Comparison of ENCODE assay signal across 23 cellular contexts in the genomic region with DNA sequence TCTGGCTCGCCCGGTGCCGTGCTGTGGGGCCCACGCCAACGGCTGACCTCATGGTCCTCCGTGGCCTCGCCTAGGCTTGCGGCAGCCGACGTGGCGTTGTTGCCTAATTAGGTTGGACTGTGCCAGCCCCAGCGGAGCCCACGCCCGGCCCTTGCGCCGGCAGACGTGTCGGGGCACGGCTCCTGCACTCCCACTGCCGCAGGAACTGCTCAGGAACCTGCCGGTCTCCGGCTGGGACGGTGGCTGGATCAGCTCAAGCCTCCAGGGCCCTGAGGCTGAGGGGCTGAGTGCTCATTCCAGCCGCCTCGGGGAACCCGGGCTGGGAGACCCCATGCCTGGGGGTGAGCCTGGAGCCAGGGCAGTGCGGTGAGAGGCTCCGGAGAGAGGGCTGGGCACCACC. TPM values are rescaled to one million over a fixed set of nuclear protein-coding genes. Genes with fewer than 3 reads are reported as not detected.
DNase-seq lines count a peak whose midpoint lies in the region; ATAC-seq and TF ChIP-seq lines count a peak whose summit lies in the region.
"Had no signal": no experiment of that assay in that cellular context is flagged by ENCODE, and none has a peak within 500 bp of the region (broad histone marks: within the 10 kb centered on the region; RNA-seq: fewer than 3 reads in every experiment).

No MANE protein-coding gene starts in this region.

- peaks cover 6% of the 10 kb centered on the region for H3K9me3 Mint-ChIP-seq in T-helper 2 cell treated with Interferon-gamma antibody and Interleukin-4, amounts not matched to agents 5 μg/mL and 100 μg/mL, for 36 hours

- H3K4me3 ChIP-seq in BLaER1 treated with 17β-estradiol and CSF1 and Interleukin-3, amounts not matched to agents 10 nM and 100 nM: no peak overlapping the region
- H3K4me3 ChIP-seq in breast epithelium: peak overlapping the region in 2 of 3 donors; percentile 41 to 57
- H3K4me3 ChIP-seq in esophagus squamous epithelium: peak overlapping the region; percentile 36 to 57 (median 42)
- peak overlapping the region; percentile 49 for H3K4me3 ChIP-seq in suprapubic skin
- H3K4me3 ChIP-seq: GM23338, HAP-1, SJCRH30 had no signal

- H3K4me2 ChIP-seq in BLaER1 treated with 17β-estradiol and CSF1 and Interleukin-3, amounts not matched to agents 10 nM and 100 nM: peak overlapping the region in 9 of 11 experiments; percentile 60 to 95 (median 82); a peak in 16 of 22 replicates
- H3K4me2 ChIP-seq: GM23338 had no signal

- H3K9ac ChIP-seq in BLaER1 treated with 17β-estradiol and CSF1 and Interleukin-3, amounts not matched to agents 10 nM and 100 nM: peak overlapping the region in 8 of 11 experiments; percentile 41 to 81 (median 72); a peak in 10 of 22 replicates

- H3K27me3 Mint-ChIP-seq in T-helper 2 cell treated with Interferon-gamma antibody and Interleukin-4, amounts not matched to agents 5 μg/mL and 100 μg/mL, for 36 hours (ENCODE audit: low read depth): no peaks in the 10 kb centered on the region

- H3K4me1 Mint-ChIP-seq in T-helper 2 cell treated with Interferon-gamma antibody and Interleukin-4, amounts not matched to agents 5 μg/mL and 100 μg/mL, for 36 hours (ENCODE audit: low read depth): no peaks in the 10 kb centered on the region
- H3K4me1 Mint-ChIP-seq: GM23338 had no signal

- peaks cover 2 to 14% (median 8%) of the 10 kb centered on the region in 11 experiments; a peak in 15 of 22 replicates for H3K27me3 ChIP-seq in BLaER1 treated with 17β-estradiol and CSF1 and Interleukin-3, amounts not matched to agents 10 nM and 100 nM
- H3K27me3 ChIP-seq in breast epithelium: peaks cover 0 to 37% of the 10 kb centered on the region in 2 donors
- H3K27me3 ChIP-seq in esophagus squamous epithelium: peaks cover 0 to 78% (median 0%) of the 10 kb centered on the region in 4 donors
- peaks cover 40% of the 10 kb centered on the region for H3K27me3 ChIP-seq in suprapubic skin

- TF ChIP-seq POLR2A in breast epithelium (IDR thresholded peaks at IDR 0.05) (no peak), esophagus squamous epithelium (IDR thresholded peaks at IDR 0.05) (peak in 2 of 4 donors; percentile 55 to 58), suprapubic skin (IDR thresholded peaks at IDR 0.05) (no peak)

- peaks cover 1% of the 10 kb centered on the region for H3K36me3 Mint-ChIP-seq in T-helper 2 cell treated with Interferon-gamma antibody and Interleukin-4, amounts not matched to agents 5 μg/mL and 100 μg/mL, for 36 hours (ENCODE audit: low read depth)

- no CpG with 5 or more reads among the region's 28 CpGs for WGBS in esophagus squamous epithelium, 2 donors
- WGBS in suprapubic skin: 44% methylated on average over 7 of the region's 28 CpGs

- peaks cover 0 to 10% (median 2%) of the 10 kb centered on the region in 11 experiments; a peak in 9 of 22 replicates for H3K9me3 ChIP-seq in BLaER1 treated with 17β-estradiol and CSF1 and Interleukin-3, amounts not matched to agents 10 nM and 100 nM (replicated peaks in 1 of 11)
- H3K9me3 ChIP-seq in breast epithelium (peaks cover 0 to 12% of the 10 kb centered on the region in 2 donors), esophagus squamous epithelium (peaks cover 0 to 11% (median 5%) of the 10 kb centered on the region in 3 donors), suprapubic skin (no peaks in the 10 kb centered on the region)

- intact Hi-C loops in breast epithelium (cut with DNase I; ENCODE audit: low total_unique reads): no loop called here
- intact Hi-C loops in esophagus squamous epithelium (cut with DNase I): no loop called here

- H4K20me1 ChIP-seq in BLaER1 treated with 17β-estradiol and CSF1 and Interleukin-3, amounts not matched to agents 10 nM and 100 nM: peaks cover 0 to 13% (median 0%) of the 10 kb centered on the region in 11 experiments; a peak in 6 of 22 replicates

- no peak for TF ChIP-seq EP300 in suprapubic skin (IDR thresholded peaks at IDR 0.05)

- H3K27ac Mint-ChIP-seq in T-helper 2 cell treated with Interferon-gamma antibody and Interleukin-4, amounts not matched to agents 5 μg/mL and 100 μg/mL, for 36 hours: no peak overlapping the region
- H3K27ac Mint-ChIP-seq: GM23338 had no signal

- H3K4me3 Mint-ChIP-seq in T-helper 2 cell treated with Interferon-gamma antibody and Interleukin-4, amounts not matched to agents 5 μg/mL and 100 μg/mL, for 36 hours: no peak overlapping the region
- H3K4me3 Mint-ChIP-seq: GM23338 had no signal

- no peaks in the 10 kb centered on the region for H3K36me3 ChIP-seq in BLaER1 treated with 17β-estradiol and CSF1 and Interleukin-3, amounts not matched to agents 10 nM and 100 nM
- H3K36me3 ChIP-seq in breast epithelium (no peaks in the 10 kb centered on the region), esophagus squamous epithelium (peaks cover 0 to 12% (median 0%) of the 10 kb centered on the region in 3 donors), suprapubic skin (no peaks in the 10 kb centered on the region)
- H3K36me3 ChIP-seq: HAP-1, SJCRH30 had no signal

- DNase-seq in breast epithelium (ENCODE audit: low spot score in 2 of 2) (peak in 1 of 2 donors; percentile 70), esophagus squamous epithelium (lab: John Stamatoyannopoulos, UW) (no peak), suprapubic skin (ENCODE audit: low spot score in 2 of 2) (no peak), foreskin melanocyte (no peak), UCSD-AML1 (lab: John Stamatoyannopoulos, UW; ENCODE audit: unreplicated experiment) (no peak)
- DNase-seq in T-helper 2 cell treated with Interferon-gamma antibody and Interleukin-4, amounts not matched to agents 5 μg/mL and 100 μg/mL, for 36 hours (ENCODE audit: low spot score): no peak
- DNase-seq: DMS79 treated with DMSO at 0.1 percent for 48 hours, KG1, NCI-H1105, NCI-H146, NCI-H2029 treated with DMSO at 0.1 percent for 48 hours, NCI-H2171, NCI-H345, NCI-H524, NCI-H774, SJCRH30 had no signal

- ATAC-seq in HG02642 (IDR thresholded peaks at IDR 0.05; ENCODE audit: poor library complexity, unreplicated experiment): no peak
- ATAC-seq: GM23338, Panc1 had no signal

- TF ChIP-seq CTCF in breast epithelium (IDR thresholded peaks at IDR 0.05): no peak
- TF ChIP-seq CTCF in esophagus squamous epithelium (IDR thresholded peaks at IDR 0.05): no peak
- no peak for TF ChIP-seq CTCF in suprapubic skin (IDR thresholded peaks at IDR 0.05)

- peak overlapping the region in 8 of 11 experiments; percentile 63 to 94 (median 88); a peak in 17 of 22 replicates for H3K27ac ChIP-seq in BLaER1 treated with 17β-estradiol and CSF1 and Interleukin-3, amounts not matched to agents 10 nM and 100 nM
- H3K27ac ChIP-seq in breast epithelium (peak overlapping the region; percentile 56 to 83), esophagus squamous epithelium (peak overlapping the region; percentile 73 to 91 (median 88)), suprapubic skin (peak overlapping the region; percentile 81)
- H3K27ac ChIP-seq: HL-60, SJCRH30 had no signal

- peaks cover 0 to 94% (median 70%) of the 10 kb centered on the region in 10 experiments; a peak in 17 of 20 replicates for H3K4me1 ChIP-seq in BLaER1 treated with 17β-estradiol and CSF1 and Interleukin-3, amounts not matched to agents 10 nM and 100 nM
- H3K4me1 ChIP-seq in breast epithelium (no peaks in the 10 kb centered on the region), esophagus squamous epithelium (peaks cover 18 to 59% (median 22%) of the 10 kb centered on the region in 3 donors), suprapubic skin (peaks cover 43% of the 10 kb centered on the region)
- H3K4me1 ChIP-seq: HAP-1, SJCRH30 had no signal

RNA-seq across cellular contexts. Expression of a gene that starts 16.1 kb away (rescaled TPM):
- total RNA-seq in breast epithelium (10 to 100 TPM; 23.3 to 37.4 (median 24.1) TPM), esophagus squamous epithelium (10 to 100 TPM; 23.2 to 33.2 (median 27.2) TPM), suprapubic skin (10 to 100 TPM; 16.2 to 39.2 (median 27.3) TPM)

RNA-seq across cellular contexts. Expression of a gene that starts 36.8 kb away (rescaled TPM):
- total RNA-seq in breast epithelium: 10 to 100 TPM; 58.3 to 75.1 (median 70.4) TPM
- 100 to 1,000 TPM in 1 of 4 donors, 10 to 100 TPM in 3; 63.3 to 136 (median 75.7) TPM for total RNA-seq in esophagus squamous epithelium
- total RNA-seq in suprapubic skin: 10 to 100 TPM; 56.9 to 86.5 (median 81.4) TPM

RNA-seq across cellular contexts. Expression of a gene that starts 37.1 kb away (rescaled TPM):
- total RNA-seq in breast epithelium (10 to 100 TPM in 2 of 3 donors, 1 to 10 TPM in 1; 4.0 to 18.1 (median 17.7) TPM), esophagus squamous epithelium (10 to 100 TPM in 1 of 4 donors, 1 to 10 TPM in 3; 6.7 to 10.8 (median 7.0) TPM), suprapubic skin (10 to 100 TPM in 2 of 4 donors, 1 to 10 TPM in 2; 5.7 to 13.4 (median 8.5) TPM)

RNA-seq across cellular contexts. Expression of a gene that starts 47.6 kb away (rescaled TPM):
- total RNA-seq in breast epithelium (10 to 100 TPM in 2 of 3 donors, under 1 TPM in 1; 0.16 to 12.0 (median 10.2) TPM), esophagus squamous epithelium (10 to 100 TPM; 26.1 to 34.3 (median 31.5) TPM), suprapubic skin (100 to 1,000 TPM in 3 of 4 donors, 10 to 100 TPM in 1; 83.3 to 324 (median 130) TPM)
- total RNA-seq: A172 had no signal

Comparison
In these comparisons a context has a peak if more than half of its experiments do, and no peak if none do; other contexts are left out.
1. H3K4me3 ChIP-seq: peak in breast epithelium (2 of 3), esophagus squamous epithelium (4 of 4) and suprapubic skin (single experiment); none in BLaER1 treated with 17β-estradiol and CSF1 and Interleukin-3, amounts not matched to agents 10 nM and 100 nM (0 of 10).
2. Peak in every context shown above with its lines, with median percentiles within 50 percentile points of each other: H3K27ac ChIP-seq.